Comparison of ENCODE assay signal across 9 cellular contexts in genomic region chr16:9139965-9140364, GRCh38. TPM values are rescaled to one million over a fixed set of nuclear protein-coding genes. Genes with fewer than 3 reads are reported as not detected.
DNase-seq lines count a peak whose midpoint lies in the region; ATAC-seq and TF ChIP-seq lines count a peak whose summit lies in the region.
"Had no signal": no experiment of that assay in that cellular context is flagged by ENCODE, and none has a peak within 500 bp of the region (broad histone marks: within the 10 kb centered on the region; RNA-seq: fewer than 3 reads in every experiment).

No MANE protein-coding gene starts in this region.

- H4K20me1 ChIP-seq in Karpas-422 (ENCODE audit: insufficient read depth, low read depth, low read length) = peaks cover 15% of the 10 kb centered on the region; the same call in 1 of the 2 replicates

- no peak overlapping the region for H3K27ac ChIP-seq in Karpas-422 (ENCODE audit: low read length)
- H3K27ac ChIP-seq in testis = no peak overlapping the region
- H3K27ac ChIP-seq in sigmoid colon = no peak overlapping the region

- ATAC-seq in GM18868 (IDR thresholded peaks at IDR 0.05; ENCODE audit: unreplicated experiment) = peak; percentile 65
- no peak for ATAC-seq in GM19023 (IDR thresholded peaks at IDR 0.05; ENCODE audit: unreplicated experiment)

- H3K4me1 ChIP-seq in Karpas-422 (ENCODE audit: low read length) (peaks cover 6% of the 10 kb centered on the region), testis (no peaks in the 10 kb centered on the region), sigmoid colon (peaks cover 0 to 9% (median 6%) of the 10 kb centered on the region in 4 donors)

- H3K9me3 ChIP-seq in Karpas-422 (ENCODE audit: low read length) (no peaks in the 10 kb centered on the region), testis (no peaks in the 10 kb centered on the region), sigmoid colon (no peaks in the 10 kb centered on the region)

- TF ChIP-seq CTCF in testis (IDR thresholded peaks at IDR 0.05) = no peak
- TF ChIP-seq CTCF in sigmoid colon (IDR thresholded peaks at IDR 0.05) = no peak

- H3K9ac ChIP-seq in Karpas-422 (ENCODE audit: low read length) = no peak overlapping the region

- H2AFZ ChIP-seq in Karpas-422 (ENCODE audit: low read length) = no peak overlapping the region

- DNase-seq in AML-193 (lab: John Stamatoyannopoulos, UW) = peak; percentile 12 to 13
- peak; percentile 82 for DNase-seq in Karpas-422
- DNase-seq in cerebellar cortex (ENCODE audit: low spot score) = peak; percentile 58
- peak; percentile 56 for DNase-seq in testis
- no peak for DNase-seq in NK-92 treated with Interleukin-12 subunit alpha and Interleukin-12 subunit beta, amount 100 ng/mL, for 24 hours (lab: John Stamatoyannopoulos, UW)
- no peak for DNase-seq in sigmoid colon
- DNase-seq: activated T-cell treated with anti-CD3 and anti-CD28 coated beads, Interleukin-2, amount 50 U/mL, for 4 hours had no signal

- peak overlapping the region; percentile 25 for H3K4me2 ChIP-seq in Karpas-422 (ENCODE audit: low read depth, low read length, poor library complexity, severe bottlenecking)

- no peak for TF ChIP-seq EP300 in sigmoid colon (IDR thresholded peaks at IDR 0.05)

- TF ChIP-seq POLR2A in testis (IDR thresholded peaks at IDR 0.05) (no peak), sigmoid colon (IDR thresholded peaks at IDR 0.05) (no peak)

- no peaks in the 10 kb centered on the region for H3K9me2 ChIP-seq in Karpas-422 (replicated peaks; ENCODE audit: insufficient read depth, low read length)

- no peaks in the 10 kb centered on the region for H3K36me3 ChIP-seq in Karpas-422 (ENCODE audit: insufficient read depth, low read length)
- H3K36me3 ChIP-seq in testis (ENCODE audit: low read depth, missing control alignments) = no peaks in the 10 kb centered on the region
- no peaks in the 10 kb centered on the region for H3K36me3 ChIP-seq in sigmoid colon

- H3K4me3 ChIP-seq in Karpas-422 (ENCODE audit: low read length) (no peak overlapping the region), testis (no peak overlapping the region), sigmoid colon (no peak overlapping the region)

- no peaks in the 10 kb centered on the region for H3K79me2 ChIP-seq in Karpas-422 (ENCODE audit: low read length)

- WGBS in testis, 2 donors = 50 to 82% methylated on average over 7 of the region's 7 CpGs
- 88 to 93% methylated on average over 7 of the region's 7 CpGs for WGBS in sigmoid colon, 2 donors

- intact Hi-C loops in testis (cut with DNase I; ENCODE audit: low total_unique reads) (no loop called here), sigmoid colon (cut with DNase I) (loop anchor here (5.0 to 10.0 kb wide), 2 partner anchors 1042 to 1365 kb away; partner anchors contain the start of gene GRIN2A)

- H3K27me3 ChIP-seq in Karpas-422 (ENCODE audit: low read length) = no peaks in the 10 kb centered on the region
- H3K27me3 ChIP-seq in testis = no peaks in the 10 kb centered on the region
- no peaks in the 10 kb centered on the region for H3K27me3 ChIP-seq in sigmoid colon

RNA-seq across cellular contexts. Expression of gene HAPSTR1, which starts 48.5 kb away (rescaled TPM):
- total RNA-seq in Karpas-422 (2014; rRNA removed; shearing (Covaris generic); ENCODE audit: low replicate concordance) = 45.1 and 51.2 TPM in 2 replicates
- 10 to 100 TPM; 68.8 to 75.7 TPM for total RNA-seq in testis
- polyA plus RNA-seq in testis (ENCODE audit: insufficient read depth, low read depth, low replicate concordance) = 37.5 TPM
- 10 to 100 TPM; 43.8 to 47.6 (median 46.2) TPM for total RNA-seq in sigmoid colon
- 10 to 100 TPM; 12.6 to 23.1 (median 19.7) TPM for polyA plus RNA-seq in sigmoid colon

Comparison
In these comparisons a context has a peak if more than half of its experiments do, and no peak if none do; other contexts are left out.
1. DNase-seq: peak in AML-193 (2 of 2), Karpas-422 (single experiment), cerebellar cortex (single experiment) and testis (single experiment); none in NK-92 treated with Interleukin-12 subunit alpha and Interleukin-12 subunit beta, amount 100 ng/mL, for 24 hours (single experiment) and sigmoid colon (single experiment).